Comparison of ENCODE assay signal across 1 cellular context in the genomic region with DNA sequence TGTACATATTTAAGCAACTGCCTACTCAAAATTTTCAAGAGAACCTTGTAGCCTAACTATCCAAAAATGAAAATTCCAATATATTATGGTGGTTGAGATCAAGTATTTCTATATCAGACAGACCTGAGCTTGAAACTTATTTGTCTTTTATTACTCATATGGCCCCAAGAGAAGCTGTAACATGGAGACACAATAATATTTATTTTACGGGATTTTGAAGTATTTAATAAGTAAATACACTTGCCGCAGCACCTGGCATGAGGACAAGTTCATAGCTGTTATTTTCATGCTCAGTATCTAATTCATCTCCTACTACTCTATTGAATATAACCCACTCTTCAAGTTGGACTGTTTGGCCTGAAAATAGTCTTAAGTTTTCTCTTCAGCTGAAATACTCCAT.
TF ChIP-seq lines count a peak whose summit lies in the region.

No MANE protein-coding gene starts in this region.

TF ChIP-seq in GM23338, 12 proteins besides CTCF, POLR2A, EP300 and RAD21 (continued from another document):
- TF ChIP-seq, protein P1, sequence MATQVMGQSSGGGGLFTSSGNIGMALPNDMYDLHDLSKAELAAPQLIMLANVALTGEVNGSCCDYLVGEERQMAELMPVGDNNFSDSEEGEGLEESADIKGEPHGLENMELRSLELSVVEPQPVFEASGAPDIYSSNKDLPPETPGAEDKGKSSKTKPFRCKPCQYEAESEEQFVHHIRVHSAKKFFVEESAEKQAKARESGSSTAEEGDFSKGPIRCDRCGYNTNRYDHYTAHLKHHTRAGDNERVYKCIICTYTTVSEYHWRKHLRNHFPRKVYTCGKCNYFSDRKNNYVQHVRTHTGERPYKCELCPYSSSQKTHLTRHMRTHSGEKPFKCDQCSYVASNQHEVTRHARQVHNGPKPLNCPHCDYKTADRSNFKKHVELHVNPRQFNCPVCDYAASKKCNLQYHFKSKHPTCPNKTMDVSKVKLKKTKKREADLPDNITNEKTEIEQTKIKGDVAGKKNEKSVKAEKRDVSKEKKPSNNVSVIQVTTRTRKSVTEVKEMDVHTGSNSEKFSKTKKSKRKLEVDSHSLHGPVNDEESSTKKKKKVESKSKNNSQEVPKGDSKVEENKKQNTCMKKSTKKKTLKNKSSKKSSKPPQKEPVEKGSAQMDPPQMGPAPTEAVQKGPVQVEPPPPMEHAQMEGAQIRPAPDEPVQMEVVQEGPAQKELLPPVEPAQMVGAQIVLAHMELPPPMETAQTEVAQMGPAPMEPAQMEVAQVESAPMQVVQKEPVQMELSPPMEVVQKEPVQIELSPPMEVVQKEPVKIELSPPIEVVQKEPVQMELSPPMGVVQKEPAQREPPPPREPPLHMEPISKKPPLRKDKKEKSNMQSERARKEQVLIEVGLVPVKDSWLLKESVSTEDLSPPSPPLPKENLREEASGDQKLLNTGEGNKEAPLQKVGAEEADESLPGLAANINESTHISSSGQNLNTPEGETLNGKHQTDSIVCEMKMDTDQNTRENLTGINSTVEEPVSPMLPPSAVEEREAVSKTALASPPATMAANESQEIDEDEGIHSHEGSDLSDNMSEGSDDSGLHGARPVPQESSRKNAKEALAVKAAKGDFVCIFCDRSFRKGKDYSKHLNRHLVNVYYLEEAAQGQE (IDR thresholded peaks at IDR 0.05; ENCODE audit: unreplicated experiment), result no peak
- no peak for TF ChIP-seq NANOG (IDR thresholded peaks at IDR 0.05; ENCODE audit: borderline replicate concordance)
- TF ChIP-seq ZNF114 (CRISPR knock-in tag; IDR thresholded peaks at IDR 0.05), result no peak
- no peak for TF ChIP-seq EZH2phosphoT487 (IDR thresholded peaks at IDR 0.05; ENCODE audit: unreplicated experiment)
- no peak for TF ChIP-seq STAT1 (IDR thresholded peaks at IDR 0.05; ENCODE audit: unreplicated experiment)
- no peak for TF ChIP-seq EZH2 (IDR thresholded peaks at IDR 0.05; ENCODE audit: low read depth, unreplicated experiment)
- no peak for TF ChIP-seq ZNF331 (CRISPR knock-in tag; IDR thresholded peaks at IDR 0.05; ENCODE audit: low read depth)
- TF ChIP-seq CREB1 (CRISPR knock-in tag; IDR thresholded peaks at IDR 0.05; ENCODE audit: low read depth), result no peak
- TF ChIP-seq, protein P2, sequence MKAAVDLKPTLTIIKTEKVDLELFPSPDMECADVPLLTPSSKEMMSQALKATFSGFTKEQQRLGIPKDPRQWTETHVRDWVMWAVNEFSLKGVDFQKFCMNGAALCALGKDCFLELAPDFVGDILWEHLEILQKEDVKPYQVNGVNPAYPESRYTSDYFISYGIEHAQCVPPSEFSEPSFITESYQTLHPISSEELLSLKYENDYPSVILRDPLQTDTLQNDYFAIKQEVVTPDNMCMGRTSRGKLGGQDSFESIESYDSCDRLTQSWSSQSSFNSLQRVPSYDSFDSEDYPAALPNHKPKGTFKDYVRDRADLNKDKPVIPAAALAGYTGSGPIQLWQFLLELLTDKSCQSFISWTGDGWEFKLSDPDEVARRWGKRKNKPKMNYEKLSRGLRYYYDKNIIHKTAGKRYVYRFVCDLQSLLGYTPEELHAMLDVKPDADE (IDR thresholded peaks at IDR 0.05), result no peak
- no peak for TF ChIP-seq POLR2AphosphoS5 (IDR thresholded peaks at IDR 0.05; ENCODE audit: low read depth)
